Comparison of ENCODE assay signal across 8 cellular contexts in the genomic region with DNA sequence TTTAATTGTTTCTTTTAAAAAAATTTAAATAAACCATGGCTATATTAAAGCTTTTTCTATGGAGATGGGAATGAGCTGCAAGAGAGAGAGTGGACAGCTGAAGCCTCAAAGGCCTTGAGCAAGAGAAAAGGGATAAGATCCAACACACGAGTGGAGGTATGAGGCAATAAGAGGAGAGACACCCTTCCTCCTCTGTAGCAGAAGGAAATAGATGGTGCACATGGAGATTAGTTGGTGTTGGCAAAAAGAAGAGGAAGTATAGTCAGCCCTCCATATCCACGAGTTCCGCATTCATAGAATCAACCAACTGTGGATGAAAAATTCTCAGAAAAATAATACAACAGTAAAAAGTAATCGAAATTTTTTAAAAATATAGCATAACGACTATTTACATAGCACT. TPM values are rescaled to one million over a fixed set of nuclear protein-coding genes. Genes with fewer than 3 reads are reported as not detected.
DNase-seq lines count a peak whose midpoint lies in the region; ATAC-seq and TF ChIP-seq lines count a peak whose summit lies in the region.

No MANE protein-coding gene starts in this region.

- no peaks in the 10 kb centered on the region for H3K27me3 ChIP-seq in CD4-positive, CD25-positive, alpha-beta regulatory T cell (ENCODE audit: control insufficient read depth, insufficient read depth, low read length)
- no peaks in the 10 kb centered on the region for H3K27me3 ChIP-seq in duodenal mucosa (ENCODE audit: control insufficient read depth in 1 of 2, insufficient read depth in 2 of 2, low read length in 2 of 2)

- no peaks in the 10 kb centered on the region for H3K27me3 Mint-ChIP-seq in CD4-positive, CD25-positive, alpha-beta regulatory T cell
- no peaks in the 10 kb centered on the region for H3K27me3 Mint-ChIP-seq in natural killer cell treated with Interleukin-12 subunit alpha and Interleukin-12 subunit beta and Interleukin-15 and Interleukin-18, amount 100 ng/mL, for 72 hours

- H3K9me3 Mint-ChIP-seq in CD4-positive, CD25-positive, alpha-beta regulatory T cell = peaks cover 0 to 2% (median 0%) of the 10 kb centered on the region in 7 donors
- H3K9me3 Mint-ChIP-seq in natural killer cell treated with Interleukin-12 subunit alpha and Interleukin-12 subunit beta and Interleukin-15 and Interleukin-18, amount 100 ng/mL, for 72 hours = no peaks in the 10 kb centered on the region

- no peak for ATAC-seq in CD4-positive, CD25-positive, alpha-beta regulatory T cell (ENCODE audit: low read depth in 2 of 2)
- ATAC-seq in natural killer cell treated with Interleukin-12 subunit alpha and Interleukin-12 subunit beta and Interleukin-15 and Interleukin-18, amount 100 ng/mL, for 72 hours = no peak
- ATAC-seq in GM18517 (IDR thresholded peaks at IDR 0.05; ENCODE audit: unreplicated experiment) = no peak

- no peaks in the 10 kb centered on the region for H3K9me3 ChIP-seq in CD4-positive, CD25-positive, alpha-beta regulatory T cell (ENCODE audit: control insufficient read depth in 2 of 2, low read length in 2 of 2)
- no peaks in the 10 kb centered on the region for H3K9me3 ChIP-seq in duodenal mucosa (ENCODE audit: control insufficient read depth in 1 of 2, low read length in 2 of 2)

- peak overlapping the region in 1 of 2 donors; percentile 50 for H3K9ac ChIP-seq in duodenal mucosa (ENCODE audit: low read depth in 1 of 2, low read length in 2 of 2)

- peaks cover 11 to 65% (median 21%) of the 10 kb centered on the region in 4 donors for H3K4me1 Mint-ChIP-seq in CD4-positive, CD25-positive, alpha-beta regulatory T cell
- H3K4me1 Mint-ChIP-seq in natural killer cell treated with Interleukin-12 subunit alpha and Interleukin-12 subunit beta and Interleukin-15 and Interleukin-18, amount 100 ng/mL, for 72 hours (ENCODE audit: low read depth in 2 of 2) = peaks cover 35 to 37% of the 10 kb centered on the region in 2 donors

- peak overlapping the region; percentile 12 to 93 (median 92) for H3K27ac Mint-ChIP-seq in CD4-positive, CD25-positive, alpha-beta regulatory T cell
- peak overlapping the region; percentile 91 to 94 for H3K27ac Mint-ChIP-seq in natural killer cell treated with Interleukin-12 subunit alpha and Interleukin-12 subunit beta and Interleukin-15 and Interleukin-18, amount 100 ng/mL, for 72 hours

- in situ Hi-C loops in GM13977 (cut with MboI; ENCODE audit: low pct_unique_long_range_greater_than_20kb, low sequenced_read_pairs, unreplicated experiment) = no loop called here

- peak overlapping the region; percentile 91 to 98 (median 94) for H3K4me3 Mint-ChIP-seq in CD4-positive, CD25-positive, alpha-beta regulatory T cell
- peak overlapping the region; percentile 95 for H3K4me3 Mint-ChIP-seq in natural killer cell treated with Interleukin-12 subunit alpha and Interleukin-12 subunit beta and Interleukin-15 and Interleukin-18, amount 100 ng/mL, for 72 hours

- TF ChIP-seq CTCF in GM13977 (IDR thresholded peaks at IDR 0.05; ENCODE audit: extremely low read depth, insufficient read depth, missing control alignments) = no peak

- DNase-seq in CD4-positive, CD25-positive, alpha-beta regulatory T cell = no peak
- DNase-seq in NOMO-1 (lab: John Stamatoyannopoulos, UW; ENCODE audit: unreplicated experiment in 2 of 2) (peak; percentile 74 to 92), hippocampal formation (lab: John Stamatoyannopoulos, UW) (no peak), NCI-H187 treated with DMSO at 0.1 percent for 48 hours (lab: John Stamatoyannopoulos, UW) (no peak), GM13977 (ENCODE audit: low spot score) (no peak)
- no peak for DNase-seq in natural killer cell treated with Interleukin-12 subunit alpha and Interleukin-12 subunit beta and Interleukin-15 and Interleukin-18, amount 100 ng/mL, for 72 hours (ENCODE audit: low spot score)

- peaks cover 26% of the 10 kb centered on the region for H3K36me3 Mint-ChIP-seq in CD4-positive, CD25-positive, alpha-beta regulatory T cell
- H3K36me3 Mint-ChIP-seq in natural killer cell treated with Interleukin-12 subunit alpha and Interleukin-12 subunit beta and Interleukin-15 and Interleukin-18, amount 100 ng/mL, for 72 hours = peaks cover 24% of the 10 kb centered on the region

- peak overlapping the region; percentile 75 for H3K4me3 ChIP-seq in CD4-positive, CD25-positive, alpha-beta regulatory T cell (ENCODE audit: low read depth, low read length)
- H3K4me3 ChIP-seq in duodenal mucosa (ENCODE audit: low read depth in 1 of 2, low read length in 2 of 2) = peak overlapping the region; percentile 67 to 71

- H3K4me1 ChIP-seq in CD4-positive, CD25-positive, alpha-beta regulatory T cell (ENCODE audit: control insufficient read depth, insufficient read depth, low read length, poor library complexity, severe bottlenecking) = peaks cover 26% of the 10 kb centered on the region
- H3K4me1 ChIP-seq in duodenal mucosa (ENCODE audit: control insufficient read depth in 1 of 2, insufficient read depth in 2 of 2, low read length in 2 of 2) = peaks cover 5 to 14% of the 10 kb centered on the region in 2 donors

- H3K27ac ChIP-seq in CD4-positive, CD25-positive, alpha-beta regulatory T cell (ENCODE audit: insufficient read depth, low read length, poor library complexity, severe bottlenecking) = peak overlapping the region; percentile 85
- peak overlapping the region; percentile 81 for H3K27ac ChIP-seq in duodenal mucosa (ENCODE audit: low read depth, low read length)

- H3K36me3 ChIP-seq in CD4-positive, CD25-positive, alpha-beta regulatory T cell (ENCODE audit: control insufficient read depth, insufficient read depth, low read length) = peaks cover 18% of the 10 kb centered on the region
- H3K36me3 ChIP-seq in duodenal mucosa (ENCODE audit: control insufficient read depth in 1 of 2, insufficient read depth in 2 of 2, low read length in 2 of 2) = peaks cover 0 to 9% of the 10 kb centered on the region in 2 donors

RNA-seq across cellular contexts. Expression of gene CXorf38, which starts 3.2 kb away (rescaled TPM):
- 26.0 TPM for total RNA-seq in CD4-positive, CD25-positive, alpha-beta regulatory T cell
- 10 to 100 TPM; 34.0 to 36.9 (median 35.9) TPM for polyA plus RNA-seq in CD4-positive, CD25-positive, alpha-beta regulatory T cell
- total RNA-seq in natural killer cell treated with Interleukin-12 subunit alpha and Interleukin-12 subunit beta and Interleukin-15 and Interleukin-18, amount 100 ng/mL, for 72 hours = 10 to 100 TPM; 20.3 to 26.0 TPM

RNA-seq across cellular contexts. Expression of gene MPC1L, which starts 20.9 kb away (rescaled TPM):
- not detected for total RNA-seq in CD4-positive, CD25-positive, alpha-beta regulatory T cell
- polyA plus RNA-seq in CD4-positive, CD25-positive, alpha-beta regulatory T cell = under 1 TPM in 1 of 4 donors, not detected in 3; 0.42 TPM
- not detected for total RNA-seq in natural killer cell treated with Interleukin-12 subunit alpha and Interleukin-12 subunit beta and Interleukin-15 and Interleukin-18, amount 100 ng/mL, for 72 hours

Comparison
In these comparisons a context has a peak if more than half of its experiments do, and no peak if none do; other contexts are left out.
1. DNase-seq: peak in NOMO-1 (2 of 2); none in CD4-positive, CD25-positive, alpha-beta regulatory T cell (0 of 3), natural killer cell treated with Interleukin-12 subunit alpha and Interleukin-12 subunit beta and Interleukin-15 and Interleukin-18, amount 100 ng/mL, for 72 hours (single experiment), hippocampal formation (0 of 2), NCI-H187 treated with DMSO at 0.1 percent for 48 hours (single experiment) and GM13977 (single experiment).